In the genomic region with DNA sequence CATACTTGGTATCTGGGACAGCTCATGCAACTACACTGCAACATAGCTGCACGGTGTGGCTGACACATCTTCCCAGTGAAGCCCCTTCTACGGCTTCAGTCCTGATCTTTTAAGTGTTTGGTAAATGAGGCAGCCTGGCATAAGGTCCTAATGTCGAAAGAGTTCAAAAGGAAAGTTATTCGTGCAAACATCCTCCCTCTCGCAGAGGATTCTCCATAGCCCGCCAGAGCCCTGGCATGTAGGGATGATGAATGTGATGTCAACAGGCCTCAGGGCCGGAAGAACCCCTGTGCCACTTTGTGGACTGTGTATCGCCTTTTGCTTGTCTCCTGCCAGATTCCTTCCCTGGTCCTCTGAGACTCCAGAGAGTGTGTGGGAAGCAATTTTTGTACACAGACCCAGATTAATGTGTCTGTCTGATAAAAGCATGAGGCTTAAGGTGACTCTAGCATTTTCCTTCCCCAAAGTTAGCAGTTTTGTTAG, we compare ENCODE assay signal across 20 cellular contexts.
DNase-seq lines count a peak whose midpoint lies in the region; ATAC-seq and TF ChIP-seq lines count a peak whose summit lies in the region.
"Had no signal": no experiment of that assay in that cellular context is flagged by ENCODE, and none has a peak within 500 bp of the region (broad histone marks: within the 10 kb centered on the region; RNA-seq: fewer than 3 reads in every experiment).

No MANE protein-coding gene starts in this region.

- peak overlapping the region; percentile 36 for H3K4me3 Mint-ChIP-seq in Calu3 (ENCODE audit: low read depth, unreplicated experiment)
- H3K4me3 Mint-ChIP-seq in neural crest cell, result no peak overlapping the region
- H3K4me3 Mint-ChIP-seq: naive thymus-derived CD4-positive, alpha-beta T cell had no signal

- CTCF ChIA-PET in Calu3 (lab: Charles Lee), result interaction anchor here (0.9 to 1.4 kb wide), 3 partner anchors 14 to 44 kb away, joined by 3 to 6 read pairs (median 4); no protein-coding TSS in a partner anchor

- H3K4me1 Mint-ChIP-seq in Calu3 (ENCODE audit: low read depth, unreplicated experiment) (peaks cover 73% of the 10 kb centered on the region), neural crest cell (peaks cover 44% of the 10 kb centered on the region)

- H3K9me3 Mint-ChIP-seq in Calu3 (ENCODE audit: low read depth, unreplicated experiment) (no peaks in the 10 kb centered on the region), neural crest cell (peaks cover 2% of the 10 kb centered on the region)

- H3K9me3 ChIP-seq in Peyer's patch, result no peaks in the 10 kb centered on the region
- H3K9me3 ChIP-seq: breast epithelium, right atrium auricular region, tibial artery had no signal

- H3K27me3 Mint-ChIP-seq in Calu3 (ENCODE audit: unreplicated experiment) (no peaks in the 10 kb centered on the region), neural crest cell (ENCODE audit: low read depth) (no peaks in the 10 kb centered on the region)

- no peaks in the 10 kb centered on the region for H3K27me3 ChIP-seq in Peyer's patch
- H3K27me3 ChIP-seq: breast epithelium, right atrium auricular region, tibial artery had no signal

- peaks cover 0 to 21% (median 2%) of the 10 kb centered on the region in 4 donors for H3K4me1 ChIP-seq in Peyer's patch
- H3K4me1 ChIP-seq: breast epithelium, right atrium auricular region had no signal

- H3K36me3 Mint-ChIP-seq in Calu3 (ENCODE audit: insufficient read depth, unreplicated experiment) (peaks cover 30% of the 10 kb centered on the region), neural crest cell (ENCODE audit: low read depth) (no peaks in the 10 kb centered on the region)
- H3K36me3 Mint-ChIP-seq: naive thymus-derived CD4-positive, alpha-beta T cell had no signal

- no peak for TF ChIP-seq CTCF in Calu3 (IDR thresholded peaks at IDR 0.05; ENCODE audit: unreplicated experiment)
- no peak for TF ChIP-seq CTCF in Peyer's patch (IDR thresholded peaks at IDR 0.05)
- TF ChIP-seq CTCF in foreskin fibroblast (IDR thresholded peaks at IDR 0.05; ENCODE audit: low read depth, low read length), result no peak
- no peak for TF ChIP-seq CTCF in neural crest cell (conservative IDR thresholded peaks at IDR 0.05)

- H3K27ac Mint-ChIP-seq in Calu3 (ENCODE audit: unreplicated experiment), result peak overlapping the region; percentile 87
- peak overlapping the region; percentile 5 for H3K27ac Mint-ChIP-seq in neural crest cell (ENCODE audit: unreplicated experiment)
- H3K27ac Mint-ChIP-seq: naive thymus-derived CD4-positive, alpha-beta T cell had no signal

- H3K4me3 ChIP-seq in Peyer's patch (no peak overlapping the region), foreskin fibroblast (ENCODE audit: low read depth in 1 of 2, low read length in 2 of 2) (no peak overlapping the region)
- H3K4me3 ChIP-seq: breast epithelium, right atrium auricular region, tibial artery had no signal

- no TSS peak for BruUV-seq in Calu3 (replicated peaks; lab: Mats Ljungman, UMichigan)

- intact Hi-C loops in Calu3 (cut with micrococcal nuclease; ENCODE audit: unreplicated experiment), result no loop called here

- no peak for ATAC-seq in HG03520 (IDR thresholded peaks at IDR 0.05; ENCODE audit: unreplicated experiment)
- ATAC-seq: naive thymus-derived CD4-positive, alpha-beta T cell had no signal

- DNase-seq in Calu3 (no peak), Peyer's patch (no peak), foreskin fibroblast (peak; percentile 22 to 38), neural crest cell (ENCODE audit: low read depth, low spot score) (no peak), NCI-H146 (lab: John Stamatoyannopoulos, UW) (no peak), DMS153 treated with DMSO at 0.1 percent for 48 hours (lab: John Stamatoyannopoulos, UW; ENCODE audit: unreplicated experiment) (no peak), HK-2 (ENCODE audit: unreplicated experiment) (no peak)
- DNase-seq: activated CD4-positive, alpha-beta T cell treated with anti-CD3 and anti-CD28 coated beads for 1 hour; activated CD8-positive, alpha-beta memory T cell treated with anti-CD3 and anti-CD28 coated beads, Interleukin-2, amount 50 U/mL, for 48 hours; activated naive CD4-positive, alpha-beta T cell treated with anti-CD3 and anti-CD28 coated beads, Interleukin-2, amount 50 U/mL, for 16 hours; glutamatergic neuron; kidney; naive thymus-derived CD4-positive, alpha-beta T cell; NCI-H2107; stimulated activated CD4-positive, alpha-beta T cell treated with anti-CD3 and anti-CD28 coated beads, Interleukin-2, amount 100 ng/mL, for 48 hours; T-helper 2 cell; tibial artery had no signal

- no peak for TF ChIP-seq POLR2A in Peyer's patch (IDR thresholded peaks at IDR 0.05)

- peak overlapping the region in 3 of 4 donors; percentile 66 to 92 (median 84) for H3K27ac ChIP-seq in Peyer's patch
- H3K27ac ChIP-seq: breast epithelium, right atrium auricular region, tibial artery had no signal

- no peaks in the 10 kb centered on the region for H3K36me3 ChIP-seq in Peyer's patch
- H3K36me3 ChIP-seq: breast epithelium, right atrium auricular region, tibial artery had no signal

Comparison
In these comparisons a context has a peak if more than half of its experiments do, and no peak if none do; other contexts are left out.
1. DNase-seq: peak in foreskin fibroblast (2 of 2); none in Calu3 (single experiment), Peyer's patch (0 of 3), neural crest cell (single experiment), NCI-H146 (single experiment), DMS153 treated with DMSO at 0.1 percent for 48 hours (single experiment) and HK-2 (single experiment).